ENCODE assay signal across 18 cellular contexts in the genomic region with DNA sequence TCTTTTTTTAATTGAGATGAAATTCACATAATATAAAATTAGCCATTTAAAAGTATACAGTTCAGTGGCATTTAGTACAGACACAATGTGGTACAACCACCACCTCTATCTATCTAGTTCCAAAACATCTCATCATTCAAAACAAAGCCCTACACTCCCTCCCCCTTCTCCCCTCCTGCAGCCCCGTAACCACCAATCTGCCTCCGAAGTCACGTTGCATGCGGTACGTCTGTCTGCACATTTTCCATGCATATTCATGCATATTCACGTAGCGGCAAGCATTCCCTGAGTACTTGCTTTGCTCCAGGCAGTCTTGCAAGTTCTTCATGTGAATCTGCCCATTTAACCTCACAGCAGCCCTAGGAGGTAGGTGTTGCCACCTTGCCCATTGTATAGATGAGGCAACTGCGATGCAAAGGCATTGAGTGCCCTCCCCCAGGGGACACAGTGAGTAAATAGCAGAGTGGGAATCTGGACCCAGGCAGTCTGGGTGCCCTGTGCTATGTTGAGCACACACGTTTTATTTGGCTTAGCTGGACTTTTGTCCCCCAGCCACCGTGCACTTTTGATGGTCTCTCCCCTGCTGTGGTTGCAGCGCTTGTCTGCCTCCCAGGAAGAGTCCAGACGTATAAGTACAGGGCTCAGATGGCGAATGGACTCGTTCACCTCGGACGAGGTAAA. TPM values are rescaled to one million over a fixed set of nuclear protein-coding genes. Genes with fewer than 3 reads are reported as not detected.
DNase-seq lines count a peak whose midpoint lies in the region; ATAC-seq and TF ChIP-seq lines count a peak whose summit lies in the region.
"Had no signal": no experiment of that assay in that cellular context is flagged by ENCODE, and none has a peak within 500 bp of the region (broad histone marks: within the 10 kb centered on the region; RNA-seq: fewer than 3 reads in every experiment).

No MANE protein-coding gene starts in this region.

- H3K4me1 ChIP-seq in neuronal stem cell (ENCODE audit: control insufficient read depth in 2 of 2, insufficient read depth in 1 of 2, low read depth in 1 of 2, low read length in 2 of 2) = peaks cover 0 to 1% of the 10 kb centered on the region in 2 donors
- H3K4me1 ChIP-seq: BE2C had no signal

- peaks cover 53% of the 10 kb centered on the region for H3K4me1 Mint-ChIP-seq in activated CD4-positive, alpha-beta T cell treated with anti-CD3 and anti-CD28 coated beads for 36 hours
- H3K4me1 Mint-ChIP-seq in activated CD4-positive, alpha-beta T cell treated with anti-CD3 and anti-CD28 coated beads, Interleukin-2, amount 10 ng/mL, durations not matched to agents 7 days and 5 days = peaks cover 66% of the 10 kb centered on the region
- H3K4me1 Mint-ChIP-seq in CD4-positive, alpha-beta T cell (ENCODE audit: low read depth) = peaks cover 47% of the 10 kb centered on the region
- peaks cover 70% of the 10 kb centered on the region for H3K4me1 Mint-ChIP-seq in activated naive CD8-positive, alpha-beta T cell (ENCODE audit: low read depth)

- no CpG with 5 or more reads among the region's 16 CpGs for WGBS in neuronal stem cell (ENCODE audit: extremely low coverage in 2 of 2, insufficient read length in 2 of 2, insufficient replicate concordance in 1 of 2), 2 donors

- ATAC-seq in activated CD4-positive, alpha-beta T cell treated with anti-CD3 and anti-CD28 coated beads for 36 hours = peak; percentile 47
- ATAC-seq in CD4-positive, alpha-beta T cell (ENCODE audit: poor library complexity) = peak; percentile 59
- no peak for ATAC-seq in GM19351 (IDR thresholded peaks at IDR 0.05; ENCODE audit: unreplicated experiment)
- ATAC-seq: heart left ventricle had no signal

- peaks cover 3% of the 10 kb centered on the region for H3K36me3 Mint-ChIP-seq in activated CD4-positive, alpha-beta T cell treated with anti-CD3 and anti-CD28 coated beads for 36 hours (ENCODE audit: low read depth)
- H3K36me3 Mint-ChIP-seq in activated CD4-positive, alpha-beta T cell treated with anti-CD3 and anti-CD28 coated beads, Interleukin-2, amount 10 ng/mL, durations not matched to agents 7 days and 5 days (ENCODE audit: low read depth) = peaks cover 4% of the 10 kb centered on the region
- H3K36me3 Mint-ChIP-seq in CD4-positive, alpha-beta T cell (ENCODE audit: low read depth) = no peaks in the 10 kb centered on the region
- H3K36me3 Mint-ChIP-seq in activated naive CD8-positive, alpha-beta T cell = peaks cover 12% of the 10 kb centered on the region

- no peak overlapping the region for H2BK12ac ChIP-seq in neuronal stem cell (ENCODE audit: low read length)

- POLR2A ChIA-PET in activated CD4-positive, alpha-beta T cell treated with anti-CD3 and anti-CD28 coated beads for 36 hours (lab: Charles Lee) = no interaction called here
- POLR2A ChIA-PET in activated CD4-positive, alpha-beta T cell treated with anti-CD3 and anti-CD28 coated beads, Interleukin-2, amount 10 ng/mL, durations not matched to agents 7 days and 5 days (lab: Charles Lee) = no interaction called here
- POLR2A ChIA-PET in CD4-positive, alpha-beta T cell (lab: Charles Lee) = interaction anchor here (0.6 to 1.2 kb wide), 2 partner anchors 18 to 43 kb away, joined by 3 to 4 read pairs; no protein-coding TSS in a partner anchor

- no peak overlapping the region for H4K8ac ChIP-seq in neuronal stem cell (ENCODE audit: low read depth, low read length)

- H2BK120ac ChIP-seq in neuronal stem cell (ENCODE audit: low read depth, low read length) = no peak overlapping the region

- no peaks in the 10 kb centered on the region for H3K27me3 Mint-ChIP-seq in activated CD4-positive, alpha-beta T cell treated with anti-CD3 and anti-CD28 coated beads for 36 hours
- peaks cover 5% of the 10 kb centered on the region for H3K27me3 Mint-ChIP-seq in activated CD4-positive, alpha-beta T cell treated with anti-CD3 and anti-CD28 coated beads, Interleukin-2, amount 10 ng/mL, durations not matched to agents 7 days and 5 days
- no peaks in the 10 kb centered on the region for H3K27me3 Mint-ChIP-seq in CD4-positive, alpha-beta T cell
- no peaks in the 10 kb centered on the region for H3K27me3 Mint-ChIP-seq in activated naive CD8-positive, alpha-beta T cell

- H3K4me3 Mint-ChIP-seq in activated CD4-positive, alpha-beta T cell treated with anti-CD3 and anti-CD28 coated beads for 36 hours = no peak overlapping the region
- H3K4me3 Mint-ChIP-seq in activated CD4-positive, alpha-beta T cell treated with anti-CD3 and anti-CD28 coated beads, Interleukin-2, amount 10 ng/mL, durations not matched to agents 7 days and 5 days = no peak overlapping the region
- peak overlapping the region; percentile 32 for H3K4me3 Mint-ChIP-seq in CD4-positive, alpha-beta T cell
- H3K4me3 Mint-ChIP-seq in activated naive CD8-positive, alpha-beta T cell = peak overlapping the region; percentile 67
- H3K4me3 Mint-ChIP-seq: HFFc6 had no signal

- no peak overlapping the region for H2AK5ac ChIP-seq in neuronal stem cell (ENCODE audit: low read depth, low read length)

- CTCF ChIA-PET in activated CD4-positive, alpha-beta T cell treated with anti-CD3 and anti-CD28 coated beads for 36 hours (lab: Charles Lee) = interaction anchor here (0.6 to 1.4 kb wide), 6 partner anchors 9 to 126 kb away, joined by 3 to 5 read pairs (median 4); no protein-coding TSS in a partner anchor
- CTCF ChIA-PET in activated CD4-positive, alpha-beta T cell treated with anti-CD3 and anti-CD28 coated beads, Interleukin-2, amount 10 ng/mL, durations not matched to agents 7 days and 5 days (lab: Charles Lee) = interaction anchor here (0.6 to 1.4 kb wide), 3 partner anchors 9 to 1404 kb away, joined by 3 to 6 read pairs (median 4); no protein-coding TSS in a partner anchor
- CTCF ChIA-PET in CD4-positive, alpha-beta T cell (lab: Charles Lee) = no interaction called here

- peaks cover 0 to 13% of the 10 kb centered on the region in 2 donors for H3K36me3 ChIP-seq in neuronal stem cell (replicated peaks in 1 of 2; ENCODE audit: control insufficient read depth in 2 of 2, insufficient read depth in 2 of 2, low read length in 2 of 2)
- H3K36me3 ChIP-seq: BE2C had no signal

- H3K4ac ChIP-seq in neuronal stem cell (ENCODE audit: low read length) = no peak overlapping the region

- no peak for TF ChIP-seq CTCF in CD4-positive, alpha-beta T cell (IDR thresholded peaks at IDR 0.05)

- no peak overlapping the region for H3K4me3 ChIP-seq in neuronal stem cell (ENCODE audit: low read length in 2 of 2)
- H3K4me3 ChIP-seq: heart left ventricle, left ventricle myocardium inferior, smooth muscle cell, upper lobe of right lung had no signal

- no peaks in the 10 kb centered on the region for H3K9me3 Mint-ChIP-seq in activated CD4-positive, alpha-beta T cell treated with anti-CD3 and anti-CD28 coated beads for 36 hours (ENCODE audit: low read depth)
- no peaks in the 10 kb centered on the region for H3K9me3 Mint-ChIP-seq in activated CD4-positive, alpha-beta T cell treated with anti-CD3 and anti-CD28 coated beads, Interleukin-2, amount 10 ng/mL, durations not matched to agents 7 days and 5 days
- no peaks in the 10 kb centered on the region for H3K9me3 Mint-ChIP-seq in CD4-positive, alpha-beta T cell
- H3K9me3 Mint-ChIP-seq in activated naive CD8-positive, alpha-beta T cell (ENCODE audit: low read depth) = no peaks in the 10 kb centered on the region
- H3K9me3 Mint-ChIP-seq: HFFc6 had no signal

- no peaks in the 10 kb centered on the region for H3K79me1 ChIP-seq in neuronal stem cell (ENCODE audit: low read depth, low read length)

- peak overlapping the region; percentile 55 for H3K27ac Mint-ChIP-seq in activated CD4-positive, alpha-beta T cell treated with anti-CD3 and anti-CD28 coated beads for 36 hours
- H3K27ac Mint-ChIP-seq in activated CD4-positive, alpha-beta T cell treated with anti-CD3 and anti-CD28 coated beads, Interleukin-2, amount 10 ng/mL, durations not matched to agents 7 days and 5 days = no peak overlapping the region
- H3K27ac Mint-ChIP-seq in CD4-positive, alpha-beta T cell = peak overlapping the region; percentile 67
- H3K27ac Mint-ChIP-seq in activated naive CD8-positive, alpha-beta T cell = peak overlapping the region; percentile 98
- H3K27ac Mint-ChIP-seq: HFFc6 had no signal

- H3K14ac ChIP-seq in neuronal stem cell (ENCODE audit: low read length) = no peak overlapping the region

- intact Hi-C loops in activated CD4-positive, alpha-beta T cell treated with anti-CD3 and anti-CD28 coated beads for 36 hours (cut with DNase I, micrococcal nuclease) = loop anchor here (1.0 to 10.0 kb wide), 5 partner anchors 9 to 120 kb away; no protein-coding TSS in a partner anchor
- intact Hi-C loops in CD4-positive, alpha-beta T cell (cut with DNase I, micrococcal nuclease) = no loop called here

- peak; percentile 41 for DNase-seq in activated CD4-positive, alpha-beta T cell treated with anti-CD3 and anti-CD28 coated beads for 36 hours
- DNase-seq in activated CD4-positive, alpha-beta T cell treated with anti-CD3 and anti-CD28 coated beads, Interleukin-2, amount 10 ng/mL, durations not matched to agents 7 days and 5 days = no peak
- DNase-seq in CD4-positive, alpha-beta T cell = peak in 1 of 10 experiments; percentile 10
- DNase-seq in neuronal stem cell (ENCODE audit: low spot score) (no peak), COLO668 (lab: John Stamatoyannopoulos, UW; ENCODE audit: unreplicated experiment) (no peak)
- no peak for DNase-seq in effector CD8-positive, alpha-beta T cell (lab: John Stamatoyannopoulos, UW)
- DNase-seq: amygdala; BE2C; heart left ventricle; HFFc6; left ventricle myocardium inferior; NCI-H1436; stimulated activated CD4-positive, alpha-beta T cell treated with anti-CD3 and anti-CD28 coated beads, Interleukin-4, amount 100 ng/mL, for 1 hour; upper lobe of right lung had no signal

- H3K27me3 ChIP-seq in CD4-positive, alpha-beta T cell (ENCODE audit: control insufficient read depth, insufficient read depth, low read length) = no peaks in the 10 kb centered on the region
- H3K27me3 ChIP-seq in neuronal stem cell (ENCODE audit: control insufficient read depth in 3 of 3, insufficient read depth in 3 of 3, low read depth in 1 of 3, low read length in 3 of 3) = no peaks in the 10 kb centered on the region
- H3K27me3 ChIP-seq: BE2C, heart left ventricle, neutrophil, upper lobe of right lung had no signal

- no peak overlapping the region for H2BK5ac ChIP-seq in neuronal stem cell (ENCODE audit: low read length)

- H3K9me3 ChIP-seq in CD4-positive, alpha-beta T cell (ENCODE audit: control insufficient read depth, low read length) = no peaks in the 10 kb centered on the region
- H3K9me3 ChIP-seq in neuronal stem cell (replicated peaks in 1 of 2; ENCODE audit: control insufficient read depth in 2 of 2, insufficient read depth in 1 of 2, low read depth in 1 of 2, low read length in 2 of 2) = no peaks in the 10 kb centered on the region
- H3K9me3 ChIP-seq: BE2C, heart left ventricle, left ventricle myocardium inferior, neutrophil, upper lobe of right lung had no signal

- no peak overlapping the region for H3K18ac ChIP-seq in neuronal stem cell (ENCODE audit: low read length)

- no peak overlapping the region for H3K23ac ChIP-seq in neuronal stem cell (ENCODE audit: low read depth, low read length, poor library complexity)

- no peak overlapping the region for H4K91ac ChIP-seq in neuronal stem cell (ENCODE audit: low read depth, low read length, poor library complexity)

- no peak overlapping the region for H3K27ac ChIP-seq in CD4-positive, alpha-beta T cell (ENCODE audit: low read depth, low read length)
- no peak overlapping the region for H3K27ac ChIP-seq in neuronal stem cell (replicated peaks; ENCODE audit: low read length)
- H3K27ac ChIP-seq: heart left ventricle, left ventricle myocardium inferior, upper lobe of right lung had no signal

- H3K9ac ChIP-seq in neuronal stem cell (ENCODE audit: low read depth, low read length, poor library complexity) = peak overlapping the region; percentile 53

- no peak overlapping the region for H2BK15ac ChIP-seq in neuronal stem cell (ENCODE audit: low read length)

- no peak overlapping the region for H3K4me2 ChIP-seq in neuronal stem cell (ENCODE audit: insufficient read depth, low read length, poor library complexity, severe bottlenecking)
- H3K4me2 ChIP-seq: smooth muscle cell had no signal

- no peak overlapping the region for H2AFZ ChIP-seq in neuronal stem cell (ENCODE audit: low read length)

RNA-seq across cellular contexts. Expression of gene RIN3, which starts 43.4 kb away (rescaled TPM):
- 10 to 100 TPM; 23.1 to 26.4 TPM for total RNA-seq in activated CD4-positive, alpha-beta T cell treated with anti-CD3 and anti-CD28 coated beads for 36 hours
- 10 to 100 TPM; 52.6 to 56.8 TPM for total RNA-seq in activated CD4-positive, alpha-beta T cell treated with anti-CD3 and anti-CD28 coated beads, Interleukin-2, amount 10 ng/mL, durations not matched to agents 7 days and 5 days
- 10 to 100 TPM; 67.9 to 72.2 TPM for total RNA-seq in CD4-positive, alpha-beta T cell
- 1.3 TPM for polyA plus RNA-seq in neuronal stem cell (2013, experiment 1 of 2)
- 1.6 TPM for polyA plus RNA-seq in neuronal stem cell (2013, experiment 2 of 2)

Comparison
In these comparisons a context has a peak if more than half of its experiments do, and no peak if none do; other contexts are left out.
1. H3K4me3 Mint-ChIP-seq: peak in CD4-positive, alpha-beta T cell (single experiment) and activated naive CD8-positive, alpha-beta T cell (single experiment); none in activated CD4-positive, alpha-beta T cell treated with anti-CD3 and anti-CD28 coated beads for 36 hours (single experiment) and activated CD4-positive, alpha-beta T cell treated with anti-CD3 and anti-CD28 coated beads, Interleukin-2, amount 10 ng/mL, durations not matched to agents 7 days and 5 days (single experiment).
2. intact Hi-C loops: an anchor here in activated CD4-positive, alpha-beta T cell treated with anti-CD3 and anti-CD28 coated beads for 36 hours (1.0 to 10.0 kb wide); none called in CD4-positive, alpha-beta T cell.